Comparison of ENCODE assay signal across 8 cellular contexts in genomic region chr19:4910594-4911273, GRCh38. TPM values are rescaled to one million over a fixed set of nuclear protein-coding genes. Genes with fewer than 3 reads are reported as not detected.
A peak's percentile ranks its signal among the peaks of the same experiment; 100 is the strongest.
DNase-seq lines count a peak whose midpoint lies in the region; ATAC-seq and TF ChIP-seq lines count a peak whose summit lies in the region.

No MANE protein-coding gene starts in this region.

- CTCF ChIA-PET in CD4-positive, alpha-beta memory T cell (lab: Charles Lee; ENCODE audit: partially characterized antibody) = interaction anchor here (0.6 to 6.8 kb wide), 19 partner anchors 8 to 487 kb away, joined by 3 to 225 read pairs (median 7); partner anchors contain the start of genes ARRDC5, KDM4B and PLIN3

- TF ChIP-seq POLR2A in GM18505 (IDR thresholded peaks at IDR 0.05; ENCODE audit: borderline replicate concordance, extremely low read depth, insufficient read depth, insufficient read length) = no peak

- H3K27me3 ChIP-seq in CD4-positive, alpha-beta memory T cell (ENCODE audit: insufficient read depth, low read length) = no peaks in the 10 kb centered on the region
- H3K27me3 ChIP-seq in HAP-1 (ENCODE audit: low read depth) = no peaks in the 10 kb centered on the region

- peak overlapping the region; percentile 66 to 98 (median 90) for H3K27ac Mint-ChIP-seq in CD4-positive, alpha-beta memory T cell
- H3K27ac Mint-ChIP-seq in T-helper 17 cell = peak overlapping the region; percentile 92
- peak overlapping the region; percentile 98 for H3K27ac Mint-ChIP-seq in neural crest cell (ENCODE audit: unreplicated experiment)

- H3K27ac ChIP-seq in CD4-positive, alpha-beta memory T cell (ENCODE audit: low read depth, low read length) = peak overlapping the region; percentile 33
- peak overlapping the region; percentile 80 for H3K27ac ChIP-seq in epithelial cell of prostate

- no peaks in the 10 kb centered on the region for H3K27me3 Mint-ChIP-seq in CD4-positive, alpha-beta memory T cell
- H3K27me3 Mint-ChIP-seq in T-helper 17 cell (no peaks in the 10 kb centered on the region), neural crest cell (ENCODE audit: low read depth) (no peaks in the 10 kb centered on the region)

- no peak for TF ChIP-seq CTCF in neural crest cell (conservative IDR thresholded peaks at IDR 0.05)

- H3K9me3 ChIP-seq in CD4-positive, alpha-beta memory T cell (ENCODE audit: control insufficient read depth in 1 of 2, low read length in 2 of 2) = no peaks in the 10 kb centered on the region
- H3K9me3 ChIP-seq in HAP-1 (no peaks in the 10 kb centered on the region), T-helper 17 cell (ENCODE audit: control insufficient read depth, low read length, poor library complexity, severe bottlenecking) (no peaks in the 10 kb centered on the region)

- peaks cover 64% of the 10 kb centered on the region for H3K4me1 ChIP-seq in CD4-positive, alpha-beta memory T cell (ENCODE audit: insufficient read depth, low read length)
- peaks cover 27% of the 10 kb centered on the region for H3K4me1 ChIP-seq in HAP-1

- peak overlapping the region; percentile 84 to 100 (median 92) for H3K4me3 Mint-ChIP-seq in CD4-positive, alpha-beta memory T cell
- H3K4me3 Mint-ChIP-seq in T-helper 17 cell (peak overlapping the region; percentile 92), neural crest cell (peak overlapping the region; percentile 95)

- H3K36me3 Mint-ChIP-seq in CD4-positive, alpha-beta memory T cell = peaks cover 0 to 5% of the 10 kb centered on the region in 2 donors
- H3K36me3 Mint-ChIP-seq in T-helper 17 cell (ENCODE audit: low read depth) = no peaks in the 10 kb centered on the region
- peaks cover 11% of the 10 kb centered on the region for H3K36me3 Mint-ChIP-seq in neural crest cell (ENCODE audit: low read depth)

- H3K9me3 Mint-ChIP-seq in CD4-positive, alpha-beta memory T cell = no peaks in the 10 kb centered on the region
- H3K9me3 Mint-ChIP-seq in neural crest cell = no peaks in the 10 kb centered on the region

- H3K4me3 ChIP-seq in CD4-positive, alpha-beta memory T cell (ENCODE audit: low read length in 2 of 2) = peak overlapping the region; percentile 49 to 71
- peak overlapping the region; percentile 64 for H3K4me3 ChIP-seq in HAP-1

- POLR2A ChIA-PET in CD4-positive, alpha-beta memory T cell (lab: Charles Lee; ENCODE audit: partially characterized antibody) = interaction anchor here (1.2 to 7.4 kb wide), 6 partner anchors 39 to 119 kb away, joined by 3 to 113 read pairs (median 6); partner anchors contain the start of genes FEM1A, KDM4B and PLIN3

- intact Hi-C loops in CD4-positive, alpha-beta memory T cell (cut with micrococcal nuclease) = loop anchor here (1.0 kb wide), 2 partner anchors 38 to 99 kb away; no protein-coding TSS in a partner anchor

- H3K36me3 ChIP-seq in CD4-positive, alpha-beta memory T cell (ENCODE audit: insufficient read depth, low read length) = no peaks in the 10 kb centered on the region
- H3K36me3 ChIP-seq in HAP-1 (replicated peaks) = peaks cover 49% of the 10 kb centered on the region

- in situ Hi-C loops in HAP-1 (cut with MboI; ENCODE audit: low sequenced_read_pairs) = no loop called here

- ATAC-seq in T-helper 17 cell = no peak
- ATAC-seq in HG03571 (IDR thresholded peaks at IDR 0.05; ENCODE audit: unreplicated experiment) = no peak
- ATAC-seq in GM18505 (IDR thresholded peaks at IDR 0.05; ENCODE audit: unreplicated experiment) = no peak

- H3K4me1 Mint-ChIP-seq in CD4-positive, alpha-beta memory T cell = peaks cover 24 to 62% (median 49%) of the 10 kb centered on the region in 4 donors
- H3K4me1 Mint-ChIP-seq in T-helper 17 cell (peaks cover 29% of the 10 kb centered on the region), neural crest cell (peaks cover 50% of the 10 kb centered on the region)

- DNase-seq in CD4-positive, alpha-beta memory T cell = no peak
- DNase-seq in HAP-1 (ENCODE audit: low spot score in 2 of 2) (peak; percentile 59 to 71), T-helper 17 cell (no peak), epithelial cell of prostate (ENCODE audit: low read depth, low spot score) (no peak), neural crest cell (ENCODE audit: low read depth, low spot score) (peak; percentile 20), NCI-H1105 treated with DMSO at 0.1 percent for 48 hours (lab: John Stamatoyannopoulos, UW) (no peak)

RNA-seq across cellular contexts. Expression of gene UHRF1, which starts 1.4 kb away (rescaled TPM):
- under 1 TPM; 0.11 to 0.15 TPM for total RNA-seq in CD4-positive, alpha-beta memory T cell
- polyA plus RNA-seq in CD4-positive, alpha-beta memory T cell = under 1 TPM in 1 of 2 donors, not detected in 1; 0.22 TPM
- total RNA-seq in T-helper 17 cell = under 1 TPM; 0.12 to 0.34 TPM
- total RNA-seq in neural crest cell = 219 and 223 TPM in 2 replicates

RNA-seq across cellular contexts. Expression of gene ARRDC5, which starts 8.0 kb away (rescaled TPM):
- 10 to 100 TPM in 1 of 2 experiments, 1 to 10 TPM in 1; 9.1 to 13.2 TPM for total RNA-seq in CD4-positive, alpha-beta memory T cell
- polyA plus RNA-seq in CD4-positive, alpha-beta memory T cell = 1 to 10 TPM in 1 of 2 donors, under 1 TPM in 1; 0.52 to 1.4 TPM
- total RNA-seq in T-helper 17 cell (1 to 10 TPM; 4.0 to 4.8 TPM), neural crest cell (not detected in 2 replicates)

RNA-seq across cellular contexts. Expression of gene PLIN3, which starts 43.3 kb away (rescaled TPM):
- total RNA-seq in CD4-positive, alpha-beta memory T cell = 10 to 100 TPM; 16.0 to 18.2 TPM
- polyA plus RNA-seq in CD4-positive, alpha-beta memory T cell = 10 to 100 TPM; 30.1 to 50.1 TPM
- total RNA-seq in T-helper 17 cell (10 to 100 TPM; 19.7 to 21.7 TPM), neural crest cell (40.3 and 42.4 TPM in 2 replicates)

RNA-seq across cellular contexts. Expression of gene KDM4B, which starts 58.2 kb away (rescaled TPM):
- total RNA-seq in CD4-positive, alpha-beta memory T cell = 10 to 100 TPM; 47.9 to 50.4 TPM
- polyA plus RNA-seq in CD4-positive, alpha-beta memory T cell = 10 to 100 TPM in 1 of 2 donors, 1 to 10 TPM in 1; 3.2 to 11.9 TPM
- total RNA-seq in T-helper 17 cell (10 to 100 TPM; 37.6 to 42.2 TPM), neural crest cell (43.3 and 45.4 TPM in 2 replicates)

Comparison
In these comparisons a context has a peak if more than half of its experiments do, and no peak if none do; other contexts are left out.
1. DNase-seq: peak in HAP-1 (2 of 2) and neural crest cell (single experiment); none in CD4-positive, alpha-beta memory T cell (0 of 5), T-helper 17 cell (0 of 3), epithelial cell of prostate (single experiment) and NCI-H1105 treated with DMSO at 0.1 percent for 48 hours (single experiment).
2. RNA of gene UHRF1, which starts 1.4 kb away (total RNA-seq): 219 to 223 TPM in neural crest cell; 0.12 to 0.34 TPM in T-helper 17 cell and 0.11 to 0.15 TPM in CD4-positive, alpha-beta memory T cell; every median in the first group is over 100 times any median in the second.
3. Peak in every context shown above with its lines, with median percentiles within 50 percentile points of each other: H3K27ac Mint-ChIP-seq and H3K4me3 Mint-ChIP-seq.